In the genomic region with DNA sequence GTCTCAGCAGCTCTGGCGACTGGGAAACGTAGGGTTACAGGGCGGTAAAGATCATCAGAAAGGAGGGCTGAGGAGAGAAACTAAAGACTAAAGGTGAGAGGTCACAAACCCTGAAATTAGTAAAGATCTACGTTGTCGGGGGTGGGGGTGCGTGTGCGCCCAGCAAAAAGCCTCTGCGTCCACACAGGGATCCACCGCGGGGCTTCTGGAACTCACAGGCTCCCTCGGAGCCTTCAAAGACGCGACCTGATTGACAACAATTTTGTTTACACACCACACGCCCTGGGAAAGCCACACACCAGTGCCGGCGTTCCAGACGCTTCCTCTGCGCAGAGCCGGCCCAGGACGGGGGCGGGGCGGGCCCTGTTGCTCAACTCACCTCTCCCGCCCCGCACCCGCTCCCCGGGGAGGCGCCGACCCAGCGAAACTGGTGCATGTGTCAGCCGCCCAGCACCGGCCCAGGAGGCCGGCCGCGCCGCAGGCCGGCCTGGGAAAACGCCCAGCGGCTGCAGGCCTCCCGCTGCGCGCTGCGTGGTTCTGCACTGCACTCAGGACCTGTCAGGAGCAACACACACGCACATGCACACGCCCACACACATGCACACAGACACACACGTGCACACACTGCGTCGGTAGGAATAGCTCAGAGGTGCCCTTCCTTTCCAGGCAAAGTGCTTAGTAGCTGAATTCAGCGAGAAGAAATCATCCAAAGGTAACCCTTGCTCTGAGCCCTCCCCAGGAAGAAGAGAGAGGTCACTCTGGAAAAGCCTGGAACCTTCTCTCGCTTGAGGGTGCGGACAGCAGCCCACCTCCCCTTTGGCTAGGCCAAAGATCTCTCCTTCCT, we compare ENCODE assay signal across 8 cellular contexts. TPM values are rescaled to one million over a fixed set of nuclear protein-coding genes. Genes with fewer than 3 reads are reported as not detected.
A peak's percentile ranks its signal among the peaks of the same experiment; 100 is the strongest.
DNase-seq lines count a peak whose midpoint lies in the region; ATAC-seq, FAIRE-seq and TF ChIP-seq lines count a peak whose summit lies in the region.

No MANE protein-coding gene starts in this region.

- peaks cover 16% of the 10 kb centered on the region for H3K4me1 Mint-ChIP-seq in activated naive CD4-positive, alpha-beta T cell treated with anti-CD3 and anti-CD28 coated beads for 36 hours (ENCODE audit: low read depth)

- TF ChIP-seq CTCF in 22Rv1 (IDR thresholded peaks at IDR 0.05) (no peak), Panc1 (IDR thresholded peaks at IDR 0.05) (no peak), pancreas (IDR thresholded peaks at IDR 0.05) (no peak), thoracic aorta (IDR thresholded peaks at IDR 0.05) (no peak)

- H3K27me3 Mint-ChIP-seq in activated naive CD4-positive, alpha-beta T cell treated with anti-CD3 and anti-CD28 coated beads for 36 hours (ENCODE audit: low read depth), result no peaks in the 10 kb centered on the region

- H3K9me3 Mint-ChIP-seq in activated naive CD4-positive, alpha-beta T cell treated with anti-CD3 and anti-CD28 coated beads for 36 hours, result no peaks in the 10 kb centered on the region

- peak overlapping the region; percentile 21 to 63 for H3K4me3 ChIP-seq in Panc1 (ENCODE audit: low read depth in 2 of 2, low read length in 2 of 2)
- peak overlapping the region in 2 of 4 donors; percentile 30 to 32 for H3K4me3 ChIP-seq in pancreas
- peak overlapping the region; percentile 69 for H3K4me3 ChIP-seq in thoracic aorta

- peaks cover 41% of the 10 kb centered on the region for H3K4me1 ChIP-seq in Panc1 (ENCODE audit: control insufficient read depth, insufficient read depth, low read length)
- H3K4me1 ChIP-seq in pancreas, result peaks cover 11 to 25% (median 17%) of the 10 kb centered on the region in 3 donors
- peaks cover 13 to 36% of the 10 kb centered on the region in 2 donors for H3K4me1 ChIP-seq in thoracic aorta (ENCODE audit: control insufficient read depth in 1 of 2, low read depth in 2 of 2)

- H3K27ac ChIP-seq in 22Rv1 (peak overlapping the region; percentile 82), Panc1 (ENCODE audit: low read length) (peak overlapping the region; percentile 98), pancreas (peak overlapping the region; percentile 87 to 96 (median 94)), thoracic aorta (peak overlapping the region; percentile 91 to 92)

- CTCF ChIA-PET in Panc1 (lab: Charles Lee), result interaction anchor here (0.6 kb wide), 1 partner anchor 34 kb away, joined by 5 read pairs; no protein-coding TSS in a partner anchor
- CTCF ChIA-PET in activated naive CD4-positive, alpha-beta T cell treated with anti-CD3 and anti-CD28 coated beads for 36 hours (lab: Charles Lee), result interaction anchor here (0.6 to 2.1 kb wide), 4 partner anchors 48 to 342 kb away, joined by 3 to 8 read pairs (median 4); no protein-coding TSS in a partner anchor

- in situ Hi-C loops in Panc1 (cut with HindIII; ENCODE audit: low pct_unique_long_range_greater_than_20kb, low sequenced_read_pairs), result no loop called here

- H3K4me3 Mint-ChIP-seq in activated naive CD4-positive, alpha-beta T cell treated with anti-CD3 and anti-CD28 coated beads for 36 hours, result peak overlapping the region; percentile 70

- POLR2A ChIA-PET in Panc1 (lab: Charles Lee), result interaction anchor here (0.7 to 0.8 kb wide), 2 partner anchors 170 to 378 kb away, joined by 3 to 4 read pairs; no protein-coding TSS in a partner anchor

- no peaks in the 10 kb centered on the region for H3K9me3 ChIP-seq in Panc1 (ENCODE audit: control insufficient read depth, insufficient read depth, low read depth, low read length)
- no peaks in the 10 kb centered on the region for H3K9me3 ChIP-seq in pancreas
- H3K9me3 ChIP-seq in thoracic aorta, result no peaks in the 10 kb centered on the region

- no peaks in the 10 kb centered on the region for H3K36me3 Mint-ChIP-seq in activated naive CD4-positive, alpha-beta T cell treated with anti-CD3 and anti-CD28 coated beads for 36 hours (ENCODE audit: low read depth)

- H3K27me3 ChIP-seq in Panc1 (ENCODE audit: control insufficient read depth, insufficient read depth, low read length), result no peaks in the 10 kb centered on the region
- no peaks in the 10 kb centered on the region for H3K27me3 ChIP-seq in pancreas
- H3K27me3 ChIP-seq in thoracic aorta (replicated peaks; ENCODE audit: insufficient read depth), result no peaks in the 10 kb centered on the region

- 2 to 4% methylated on average over 47 to 50 of the region's 50 CpGs for WGBS in pancreas, 2 donors

- no TSS peak for BruUV-seq in Panc1 (replicated peaks; lab: Mats Ljungman, UMichigan)

- no peak for FAIRE-seq in pancreas (lab: Jason Lieb, UNC)

- no peaks in the 10 kb centered on the region for H3K36me3 ChIP-seq in Panc1 (ENCODE audit: control insufficient read depth, insufficient read depth, low read length)
- no peaks in the 10 kb centered on the region for H3K36me3 ChIP-seq in pancreas
- no peaks in the 10 kb centered on the region for H3K36me3 ChIP-seq in thoracic aorta

- intact Hi-C loops in Panc1 (cut with micrococcal nuclease; ENCODE audit: unreplicated experiment) (no loop called here), pancreas (cut with DNase I) (no loop called here)
- intact Hi-C loops in activated naive CD4-positive, alpha-beta T cell treated with anti-CD3 and anti-CD28 coated beads for 36 hours (cut with micrococcal nuclease), result loop anchor here (1.0 to 2.0 kb wide), 3 partner anchors 21 to 55 kb away; no protein-coding TSS in a partner anchor

- DNase-seq in Panc1 (ENCODE audit: low read depth, low spot score) (peak; percentile 53), globus pallidus (ENCODE audit: low spot score) (peak; percentile 62), pancreas (peak; percentile 95 to 98 (median 98)), thoracic aorta (ENCODE audit: low spot score) (peak; percentile 83)
- peak; percentile 73 for DNase-seq in activated naive CD4-positive, alpha-beta T cell treated with anti-CD3 and anti-CD28 coated beads for 36 hours

- H3K27ac Mint-ChIP-seq in activated naive CD4-positive, alpha-beta T cell treated with anti-CD3 and anti-CD28 coated beads for 36 hours, result peak overlapping the region; percentile 24

- ATAC-seq in GM18861 (IDR thresholded peaks at IDR 0.05; ENCODE audit: unreplicated experiment) (peak; percentile 58), HG03066 (IDR thresholded peaks at IDR 0.05; ENCODE audit: low read depth, unreplicated experiment) (peak; percentile 81), Panc1 (peak; percentile 93), pancreas (peak; percentile 90 to 96 (median 96)), thoracic aorta (ENCODE audit: insufficient number of reproducible peaks, low FRiP score, low read depth) (peak; percentile 83)

RNA-seq across cellular contexts. Expression of a gene that starts 57.2 kb away (rescaled TPM):
- 91.7 TPM for total RNA-seq in Panc1 (2021; ENCODE audit: unreplicated experiment)
- 53.4 TPM for polyA plus RNA-seq in Panc1 (2012; ENCODE audit: insufficient read length)
- 10 to 100 TPM; 42.5 to 43.2 TPM for total RNA-seq in activated naive CD4-positive, alpha-beta T cell treated with anti-CD3 and anti-CD28 coated beads for 36 hours
- total RNA-seq in pancreas, result 10 to 100 TPM; 32.1 to 68.0 (median 43.7) TPM
- polyA plus RNA-seq in pancreas, result 10 to 100 TPM; 16.2 to 16.4 TPM
- total RNA-seq in thoracic aorta, result 100 to 1,000 TPM; 120 to 158 TPM
